Comparison of ENCODE assay signal across 8 cellular contexts in the genomic region with DNA sequence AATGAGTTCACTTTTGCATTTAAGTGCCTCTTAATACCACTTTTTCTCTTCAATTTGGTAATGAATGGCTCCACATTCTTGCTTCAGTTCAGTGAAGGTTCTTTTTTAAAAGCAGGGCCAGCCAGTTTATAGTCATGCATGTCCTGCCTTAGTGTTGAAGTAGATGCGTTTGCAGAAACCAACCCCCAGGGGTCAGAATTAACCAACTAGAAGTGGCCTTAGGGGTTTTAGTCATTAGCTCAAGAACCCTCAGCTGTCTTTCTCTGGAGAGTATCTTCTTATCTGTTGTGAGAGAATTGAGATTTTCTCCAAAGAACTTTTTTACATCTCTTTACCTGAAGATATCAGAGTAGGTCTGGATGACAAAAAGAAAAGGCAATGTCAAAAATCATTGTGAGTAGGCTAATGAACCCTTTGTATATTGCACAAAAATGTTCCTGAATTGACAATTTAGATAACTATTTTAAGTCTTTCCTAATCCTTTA.
DNase-seq lines count a peak whose midpoint lies in the region; ATAC-seq and TF ChIP-seq lines count a peak whose summit lies in the region.

No MANE protein-coding gene starts in this region.

- peaks cover 3% of the 10 kb centered on the region for H3K27me3 Mint-ChIP-seq in activated T-helper 1 cell treated with anti-CD3 and anti-CD28 coated beads, Interleukin-12 subunit alpha, Interleukin-12 subunit beta, Interleukin-2, Interleukin-4 antibody, amounts not matched to agents 30 ng/mL and 10 ng/mL and 1 ng/mL, durations not matched to agents 14 hours and 24 hours and 36 hours (ENCODE audit: insufficient read depth)

- H3K36me3 ChIP-seq in prostate gland = no peaks in the 10 kb centered on the region

- TF ChIP-seq CTCF in prostate gland (IDR thresholded peaks at IDR 0.05) = peak in 3 of 4 experiments; percentile 47 to 67 (median 49)

- H3K27ac ChIP-seq in prostate gland = no peak overlapping the region

- no peak overlapping the region for H3K27ac Mint-ChIP-seq in activated T-helper 1 cell treated with anti-CD3 and anti-CD28 coated beads, Interleukin-12 subunit alpha, Interleukin-12 subunit beta, Interleukin-2, Interleukin-4 antibody, amounts not matched to agents 30 ng/mL and 10 ng/mL and 1 ng/mL, durations not matched to agents 14 hours and 24 hours and 36 hours

- H3K4me1 Mint-ChIP-seq in activated T-helper 1 cell treated with anti-CD3 and anti-CD28 coated beads, Interleukin-12 subunit alpha, Interleukin-12 subunit beta, Interleukin-2, Interleukin-4 antibody, amounts not matched to agents 30 ng/mL and 10 ng/mL and 1 ng/mL, durations not matched to agents 14 hours and 24 hours and 36 hours (ENCODE audit: low read depth) = no peaks in the 10 kb centered on the region

- H3K9me3 ChIP-seq in prostate gland = no peaks in the 10 kb centered on the region

- ATAC-seq in esophagus mucosa = no peak

- no peaks in the 10 kb centered on the region for H3K4me1 ChIP-seq in prostate gland (replicated peaks)

- intact Hi-C loops in activated T-helper 1 cell treated with anti-CD3 and anti-CD28 coated beads, Interleukin-12 subunit alpha, Interleukin-12 subunit beta, Interleukin-2, Interleukin-4 antibody, amounts not matched to agents 30 ng/mL and 10 ng/mL and 1 ng/mL, durations not matched to agents 14 hours and 24 hours and 36 hours (cut with micrococcal nuclease) = loop anchor here (5.0 kb wide), 1 partner anchor 155 kb away; no protein-coding TSS in a partner anchor
- intact Hi-C loops in head of caudate nucleus (cut with DNase I) = loop anchor here (10.0 kb wide), 1 partner anchor 198 kb away; no protein-coding TSS in a partner anchor
- intact Hi-C loops in prostate gland (cut with DNase I) = loop anchor here (2.0 kb wide), 1 partner anchor 204 kb away; no protein-coding TSS in a partner anchor

- no peaks in the 10 kb centered on the region for H3K9me3 Mint-ChIP-seq in activated T-helper 1 cell treated with anti-CD3 and anti-CD28 coated beads, Interleukin-12 subunit alpha, Interleukin-12 subunit beta, Interleukin-2, Interleukin-4 antibody, amounts not matched to agents 30 ng/mL and 10 ng/mL and 1 ng/mL, durations not matched to agents 14 hours and 24 hours and 36 hours

- TF ChIP-seq POLR2A in prostate gland (IDR thresholded peaks at IDR 0.05) = no peak

- no peak overlapping the region for H3K4me3 Mint-ChIP-seq in activated T-helper 1 cell treated with anti-CD3 and anti-CD28 coated beads, Interleukin-12 subunit alpha, Interleukin-12 subunit beta, Interleukin-2, Interleukin-4 antibody, amounts not matched to agents 30 ng/mL and 10 ng/mL and 1 ng/mL, durations not matched to agents 14 hours and 24 hours and 36 hours

- WGBS in prostate gland = 4% methylated on average over 1 of the region's 1 CpG

- no peaks in the 10 kb centered on the region for H3K36me3 Mint-ChIP-seq in activated T-helper 1 cell treated with anti-CD3 and anti-CD28 coated beads, Interleukin-12 subunit alpha, Interleukin-12 subunit beta, Interleukin-2, Interleukin-4 antibody, amounts not matched to agents 30 ng/mL and 10 ng/mL and 1 ng/mL, durations not matched to agents 14 hours and 24 hours and 36 hours (ENCODE audit: low read depth)

- H3K27me3 ChIP-seq in prostate gland (replicated peaks; ENCODE audit: insufficient read depth) = no peaks in the 10 kb centered on the region

- DNase-seq in stimulated activated CD4-positive, alpha-beta T cell treated with anti-CD3 and anti-CD28 coated beads, Interleukin-1b, Interleukin-23, amount 100 ng/mL, for 48 hours = peak; percentile 15
- no peak for DNase-seq in stimulated activated CD4-positive, alpha-beta T cell treated with anti-CD3 and anti-CD28 coated beads, Interleukin-4, amount 100 ng/mL, for 4 hours
- peak; percentile 64 for DNase-seq in HPDE6-E6E7 (ENCODE audit: extremely low spot score)
- DNase-seq in NCI-H748 treated with DMSO at 0.1 percent for 48 hours (lab: John Stamatoyannopoulos, UW) = peak; percentile 64
- DNase-seq in activated T-helper 1 cell treated with anti-CD3 and anti-CD28 coated beads, Interleukin-12 subunit alpha, Interleukin-12 subunit beta, Interleukin-2, Interleukin-4 antibody, amounts not matched to agents 30 ng/mL and 10 ng/mL and 1 ng/mL, durations not matched to agents 14 hours and 24 hours and 36 hours (ENCODE audit: low spot score) = peak; percentile 1
- DNase-seq in head of caudate nucleus = peak in 32 of 42 donors; percentile 12 to 77 (median 46)
- DNase-seq in prostate gland (ENCODE audit: low spot score) = peak; percentile 19

- no peak overlapping the region for H3K4me3 ChIP-seq in prostate gland

Comparison
In these comparisons a context has a peak if more than half of its experiments do, and no peak if none do; other contexts are left out.
1. DNase-seq: peak in stimulated activated CD4-positive, alpha-beta T cell treated with anti-CD3 and anti-CD28 coated beads, Interleukin-1b, Interleukin-23, amount 100 ng/mL, for 48 hours (single experiment), HPDE6-E6E7 (single experiment), NCI-H748 treated with DMSO at 0.1 percent for 48 hours (single experiment), activated T-helper 1 cell treated with anti-CD3 and anti-CD28 coated beads, Interleukin-12 subunit alpha, Interleukin-12 subunit beta, Interleukin-2, Interleukin-4 antibody, amounts not matched to agents 30 ng/mL and 10 ng/mL and 1 ng/mL, durations not matched to agents 14 hours and 24 hours and 36 hours (single experiment), head of caudate nucleus (32 of 42) and prostate gland (single experiment); none in stimulated activated CD4-positive, alpha-beta T cell treated with anti-CD3 and anti-CD28 coated beads, Interleukin-4, amount 100 ng/mL, for 4 hours (0 of 2).